1 cellular context compared by ENCODE assay signal in the genomic region with DNA sequence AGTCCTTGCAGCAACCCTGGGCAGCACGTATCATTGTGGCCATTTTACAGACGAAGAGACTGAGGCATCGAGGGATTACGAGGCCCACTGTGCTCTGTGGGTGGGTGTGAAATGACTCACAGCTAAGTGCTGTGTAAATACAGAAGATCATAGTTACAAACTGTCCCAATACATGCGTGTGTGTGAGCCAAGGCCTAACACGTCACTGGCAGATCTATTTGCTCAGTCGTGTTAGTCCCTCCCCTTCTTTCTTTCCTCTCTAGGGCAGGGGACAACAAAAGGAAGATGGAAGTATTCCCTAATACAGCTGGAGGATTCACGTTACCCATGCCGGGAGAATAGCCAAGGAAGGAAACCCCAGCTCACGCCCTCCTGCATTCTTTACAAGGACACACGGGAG.
A peak's percentile ranks its signal among the peaks of the same experiment; 100 is the strongest.
TF ChIP-seq lines count a peak whose summit lies in the region.

No MANE protein-coding gene starts in this region.

TF ChIP-seq in HepG2, 621 proteins besides CTCF, POLR2A, EP300 and RAD21:
- TF ChIP-seq CREB1 (IDR thresholded peaks at IDR 0.05) (peak; percentile 51; the same call in 1 of the 2 replicates), CREB1 (CRISPR knock-in tag; IDR thresholded peaks at IDR 0.05) (no peak), TBX3 (IDR thresholded peaks at IDR 0.05; ENCODE audit: borderline replicate concordance) (peak; percentile 49; the same call in 1 of the 2 replicates), KDM1A (CRISPR knock-in tag; IDR thresholded peaks at IDR 0.05) (peak; percentile 80; the same call in 1 of the 2 replicates), ONECUT2 (CRISPR knock-in tag; IDR thresholded peaks at IDR 0.05) (no peak), ARNT2 (CRISPR knock-in tag; IDR thresholded peaks at IDR 0.05; ENCODE audit: low read depth) (no peak), FOXA1 (IDR thresholded peaks at IDR 0.05) (no peak), FOXA1 (CRISPR knock-in tag; IDR thresholded peaks at IDR 0.05) (0 out of 2 replicates have a peak, but pooled peaks have one; percentile 37), ZNF768 (CRISPR knock-in tag; IDR thresholded peaks at IDR 0.05) (no peak), FOSL1 (CRISPR knock-in tag; IDR thresholded peaks at IDR 0.05; ENCODE audit: borderline replicate concordance) (peak; percentile 32; the same call in 1 of the 2 replicates), LBX2 (CRISPR knock-in tag; IDR thresholded peaks at IDR 0.05; ENCODE audit: borderline replicate concordance) (no peak), ZNF30 (CRISPR knock-in tag; IDR thresholded peaks at IDR 0.05) (no peak), DNMT3B (CRISPR knock-in tag; conservative IDR thresholded peaks at IDR 0.05) (no peak), ZNF3 (CRISPR knock-in tag; IDR thresholded peaks at IDR 0.05) (no peak), RARG (CRISPR knock-in tag; IDR thresholded peaks at IDR 0.05; ENCODE audit: low read depth) (no peak), FOSL2 (CRISPR knock-in tag; IDR thresholded peaks at IDR 0.05) (peak; percentile 88), ZNF777 (CRISPR knock-in tag; IDR thresholded peaks at IDR 0.05) (no peak), ZMYM3 (CRISPR knock-in tag; IDR thresholded peaks at IDR 0.05) (peak; percentile 65), NCOR1 (IDR thresholded peaks at IDR 0.05; ENCODE audit: borderline replicate concordance, low read length) (no peak), ZNF558 (CRISPR knock-in tag; IDR thresholded peaks at IDR 0.05; ENCODE audit: borderline replicate concordance) (no peak), ZMYM2 (CRISPR knock-in tag; IDR thresholded peaks at IDR 0.05) (0 out of 2 replicates have a peak, but pooled peaks have one; percentile 45), MTF2 (CRISPR knock-in tag; IDR thresholded peaks at IDR 0.05; ENCODE audit: borderline replicate concordance) (no peak), ZKSCAN1 (IDR thresholded peaks at IDR 0.05; ENCODE audit: low read length) (peak; percentile 92), MEIS1 (CRISPR knock-in tag; IDR thresholded peaks at IDR 0.05; ENCODE audit: borderline replicate concordance) (no peak), KDM6A (CRISPR knock-in tag; IDR thresholded peaks at IDR 0.05; ENCODE audit: low read depth) (no peak), ZNF350 (CRISPR knock-in tag; IDR thresholded peaks at IDR 0.05; ENCODE audit: borderline replicate concordance, low read depth) (no peak), ADNP (CRISPR knock-in tag; IDR thresholded peaks at IDR 0.05) (peak; percentile 27; the same call in 1 of the 2 replicates), AFF4 (CRISPR knock-in tag; IDR thresholded peaks at IDR 0.05) (no peak), IKZF4 (CRISPR knock-in tag; IDR thresholded peaks at IDR 0.05; ENCODE audit: borderline replicate concordance, low read depth, not compliant biosample characterization) (no peak), BATF2 (CRISPR knock-in tag; IDR thresholded peaks at IDR 0.05) (no peak), ZNF670 (CRISPR knock-in tag; IDR thresholded peaks at IDR 0.05; ENCODE audit: borderline replicate concordance) (no peak), ZFP62 (CRISPR knock-in tag; IDR thresholded peaks at IDR 0.05) (no peak), SP4 (CRISPR knock-in tag; IDR thresholded peaks at IDR 0.05) (no peak), ZNF629 (CRISPR knock-in tag; conservative IDR thresholded peaks at IDR 0.05) (peak; percentile 91), ZFY (CRISPR knock-in tag; IDR thresholded peaks at IDR 0.05) (no peak), GABPB1 (CRISPR knock-in tag; IDR thresholded peaks at IDR 0.05) (no peak)
- TF ChIP-seq, protein P1, sequence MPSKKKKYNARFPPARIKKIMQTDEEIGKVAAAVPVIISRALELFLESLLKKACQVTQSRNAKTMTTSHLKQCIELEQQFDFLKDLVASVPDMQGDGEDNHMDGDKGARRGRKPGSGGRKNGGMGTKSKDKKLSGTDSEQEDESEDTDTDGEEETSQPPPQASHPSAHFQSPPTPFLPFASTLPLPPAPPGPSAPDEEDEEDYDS (CRISPR knock-in tag; IDR thresholded peaks at IDR 0.05) = no peak
- TF ChIP-seq, protein P2, sequence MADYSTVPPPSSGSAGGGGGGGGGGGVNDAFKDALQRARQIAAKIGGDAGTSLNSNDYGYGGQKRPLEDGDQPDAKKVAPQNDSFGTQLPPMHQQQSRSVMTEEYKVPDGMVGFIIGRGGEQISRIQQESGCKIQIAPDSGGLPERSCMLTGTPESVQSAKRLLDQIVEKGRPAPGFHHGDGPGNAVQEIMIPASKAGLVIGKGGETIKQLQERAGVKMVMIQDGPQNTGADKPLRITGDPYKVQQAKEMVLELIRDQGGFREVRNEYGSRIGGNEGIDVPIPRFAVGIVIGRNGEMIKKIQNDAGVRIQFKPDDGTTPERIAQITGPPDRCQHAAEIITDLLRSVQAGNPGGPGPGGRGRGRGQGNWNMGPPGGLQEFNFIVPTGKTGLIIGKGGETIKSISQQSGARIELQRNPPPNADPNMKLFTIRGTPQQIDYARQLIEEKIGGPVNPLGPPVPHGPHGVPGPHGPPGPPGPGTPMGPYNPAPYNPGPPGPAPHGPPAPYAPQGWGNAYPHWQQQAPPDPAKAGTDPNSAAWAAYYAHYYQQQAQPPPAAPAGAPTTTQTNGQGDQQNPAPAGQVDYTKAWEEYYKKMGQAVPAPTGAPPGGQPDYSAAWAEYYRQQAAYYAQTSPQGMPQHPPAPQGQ (CRISPR knock-in tag; IDR thresholded peaks at IDR 0.05; ENCODE audit: borderline replicate concordance) = no peak
- TF ChIP-seq, protein P3, sequence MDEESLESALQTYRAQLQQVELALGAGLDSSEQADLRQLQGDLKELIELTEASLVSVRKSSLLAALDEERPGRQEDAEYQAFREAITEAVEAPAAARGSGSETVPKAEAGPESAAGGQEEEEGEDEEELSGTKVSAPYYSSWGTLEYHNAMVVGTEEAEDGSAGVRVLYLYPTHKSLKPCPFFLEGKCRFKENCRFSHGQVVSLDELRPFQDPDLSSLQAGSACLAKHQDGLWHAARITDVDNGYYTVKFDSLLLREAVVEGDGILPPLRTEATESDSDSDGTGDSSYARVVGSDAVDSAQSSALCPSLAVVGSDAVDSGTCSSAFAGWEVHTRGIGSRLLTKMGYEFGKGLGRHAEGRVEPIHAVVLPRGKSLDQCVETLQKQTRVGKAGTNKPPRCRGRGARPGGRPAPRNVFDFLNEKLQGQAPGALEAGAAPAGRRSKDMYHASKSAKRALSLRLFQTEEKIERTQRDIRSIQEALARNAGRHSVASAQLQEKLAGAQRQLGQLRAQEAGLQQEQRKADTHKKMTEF (CRISPR knock-in tag; IDR thresholded peaks at IDR 0.05) = no peak
- TF ChIP-seq, protein P4, sequence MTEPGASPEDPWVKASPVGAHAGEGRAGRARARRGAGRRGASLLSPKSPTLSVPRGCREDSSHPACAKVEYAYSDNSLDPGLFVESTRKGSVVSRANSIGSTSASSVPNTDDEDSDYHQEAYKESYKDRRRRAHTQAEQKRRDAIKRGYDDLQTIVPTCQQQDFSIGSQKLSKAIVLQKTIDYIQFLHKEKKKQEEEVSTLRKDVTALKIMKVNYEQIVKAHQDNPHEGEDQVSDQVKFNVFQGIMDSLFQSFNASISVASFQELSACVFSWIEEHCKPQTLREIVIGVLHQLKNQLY (CRISPR knock-in tag; IDR thresholded peaks at IDR 0.05) = no peak
- TF ChIP-seq, protein P5, sequence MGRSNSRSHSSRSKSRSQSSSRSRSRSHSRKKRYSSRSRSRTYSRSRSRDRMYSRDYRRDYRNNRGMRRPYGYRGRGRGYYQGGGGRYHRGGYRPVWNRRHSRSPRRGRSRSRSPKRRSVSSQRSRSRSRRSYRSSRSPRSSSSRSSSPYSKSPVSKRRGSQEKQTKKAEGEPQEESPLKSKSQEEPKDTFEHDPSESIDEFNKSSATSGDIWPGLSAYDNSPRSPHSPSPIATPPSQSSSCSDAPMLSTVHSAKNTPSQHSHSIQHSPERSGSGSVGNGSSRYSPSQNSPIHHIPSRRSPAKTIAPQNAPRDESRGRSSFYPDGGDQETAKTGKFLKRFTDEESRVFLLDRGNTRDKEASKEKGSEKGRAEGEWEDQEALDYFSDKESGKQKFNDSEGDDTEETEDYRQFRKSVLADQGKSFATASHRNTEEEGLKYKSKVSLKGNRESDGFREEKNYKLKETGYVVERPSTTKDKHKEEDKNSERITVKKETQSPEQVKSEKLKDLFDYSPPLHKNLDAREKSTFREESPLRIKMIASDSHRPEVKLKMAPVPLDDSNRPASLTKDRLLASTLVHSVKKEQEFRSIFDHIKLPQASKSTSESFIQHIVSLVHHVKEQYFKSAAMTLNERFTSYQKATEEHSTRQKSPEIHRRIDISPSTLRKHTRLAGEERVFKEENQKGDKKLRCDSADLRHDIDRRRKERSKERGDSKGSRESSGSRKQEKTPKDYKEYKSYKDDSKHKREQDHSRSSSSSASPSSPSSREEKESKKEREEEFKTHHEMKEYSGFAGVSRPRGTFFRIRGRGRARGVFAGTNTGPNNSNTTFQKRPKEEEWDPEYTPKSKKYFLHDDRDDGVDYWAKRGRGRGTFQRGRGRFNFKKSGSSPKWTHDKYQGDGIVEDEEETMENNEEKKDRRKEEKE (IDR thresholded peaks at IDR 0.05) = no peak
TF ChIP-seq in HepG2: peak in this region for 11.
